9 cellular contexts compared by ENCODE assay signal in the genomic region with DNA sequence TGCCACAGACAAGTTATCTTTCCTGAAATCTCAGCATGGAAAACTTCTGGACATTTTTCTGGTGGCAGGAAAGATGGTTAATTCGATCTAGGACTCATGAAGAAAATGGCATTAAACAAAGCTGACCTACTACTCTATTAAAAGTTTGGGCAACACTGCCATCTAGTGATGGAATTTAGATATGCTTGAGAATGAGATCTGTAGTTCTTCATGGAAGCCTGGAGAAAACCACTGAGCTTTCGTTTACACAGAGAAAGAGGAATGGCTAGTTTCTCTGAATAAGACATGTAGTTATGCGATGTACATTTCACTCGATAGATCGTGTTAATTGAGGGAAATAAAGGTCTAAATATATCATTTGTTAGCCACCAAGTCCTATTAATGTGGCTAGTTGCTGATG. TPM values are rescaled to one million over a fixed set of nuclear protein-coding genes. Genes with fewer than 3 reads are reported as not detected.
A peak's percentile ranks its signal among the peaks of the same experiment; 100 is the strongest.
DNase-seq lines count a peak whose midpoint lies in the region; ATAC-seq, FAIRE-seq and TF ChIP-seq lines count a peak whose summit lies in the region.
"Had no signal": no experiment of that assay in that cellular context is flagged by ENCODE, and none has a peak within 500 bp of the region (broad histone marks: within the 10 kb centered on the region; RNA-seq: fewer than 3 reads in every experiment).

No MANE protein-coding gene starts in this region.

- H3K4me2 ChIP-seq in K562 (ENCODE audit: insufficient read depth, low read length) = no peak overlapping the region

- CTCF ChIA-PET in K562 (lab: Yijun Ruan, JAX; ENCODE audit: low intra/inter-chr PET ratio) = interaction anchor here (1.3 kb wide), 1 partner anchor 397 kb away, joined by 9 read pairs; no protein-coding TSS in a partner anchor

- no peak for TF ChIP-seq EP300 in K562 (IDR thresholded peaks at IDR 0.05; ENCODE audit: low read length)

- WGBS in K562 (ENCODE audit: insufficient coverage, low coverage, missing lambda C conversion rate) = 0% methylated on average over 5 of the region's 5 CpGs
- WGBS in testis, 2 donors = 7 to 17% methylated on average over 5 of the region's 5 CpGs

- no peaks in the 10 kb centered on the region for H3K27me3 ChIP-seq in K562 (ENCODE audit: control insufficient read depth in 2 of 2, insufficient read depth in 2 of 2, low read length in 2 of 2)
- no peaks in the 10 kb centered on the region for H3K27me3 ChIP-seq in testis

- H3K9ac ChIP-seq in K562 (ENCODE audit: insufficient read depth in 1 of 2, low read depth in 2 of 2, low read length in 2 of 2) = no peak overlapping the region

- H4K20me1 ChIP-seq in K562 (replicated peaks; ENCODE audit: control insufficient read depth, insufficient read depth, low read length) = no peaks in the 10 kb centered on the region

- H3K79me2 ChIP-seq in K562 (ENCODE audit: control insufficient read depth, insufficient read depth, low read length) = no peaks in the 10 kb centered on the region

- H3K9me1 ChIP-seq in K562 (ENCODE audit: control insufficient read depth, insufficient read depth, low read length) = no peaks in the 10 kb centered on the region

- TF ChIP-seq POLR2A in K562 (conservative IDR thresholded peaks at IDR 0.05) (no peak), testis (IDR thresholded peaks at IDR 0.05) (no peak)

- H3K4me1 ChIP-seq in K562 (replicated peaks in 1 of 2; ENCODE audit: control insufficient read depth in 2 of 2, insufficient read depth in 2 of 2, low read length in 2 of 2) = no peaks in the 10 kb centered on the region; a peak in 1 of 5 replicates
- H3K4me1 ChIP-seq in testis = no peaks in the 10 kb centered on the region

- H3K27ac ChIP-seq in K562 (ENCODE audit: extremely low read depth, low read depth, low read length) (no peak overlapping the region), testis (no peak overlapping the region)

- no peak overlapping the region for H2AFZ ChIP-seq in K562 (ENCODE audit: low read depth, low read length)

- ATAC-seq in GM18909 (IDR thresholded peaks at IDR 0.05; ENCODE audit: poor library complexity, unreplicated experiment) (peak; percentile 69), HG03196 (IDR thresholded peaks at IDR 0.05; ENCODE audit: unreplicated experiment) (peak; percentile 82), K562 (peak; percentile 91)

- in situ Hi-C loops in K562 (cut with MboI) = no loop called here

- TF ChIP-seq CTCF in D721Med (IDR thresholded peaks at IDR 0.05; ENCODE audit: insufficient read depth, missing control alignments) = peak; percentile 45
- peak; percentile 29 to 63 (median 46); a peak in 4 of 6 replicates for TF ChIP-seq CTCF in K562 (IDR thresholded peaks at IDR 0.05 in 2 of 3, conservative IDR thresholded peaks at IDR 0.05 in 1 of 3; ENCODE audit: insufficient read depth in 2 of 3, low read depth in 1 of 3, low read length in 3 of 3)
- peak; percentile 29 to 57 (median 45) for TF ChIP-seq CTCF in testis (IDR thresholded peaks at IDR 0.05)

- no peaks in the 10 kb centered on the region for H3K9me3 ChIP-seq in K562 (replicated peaks; ENCODE audit: control insufficient read depth, insufficient read depth, low read depth, low read length)
- no peaks in the 10 kb centered on the region for H3K9me3 ChIP-seq in testis

- FAIRE-seq in D721Med (lab: Jason Lieb, UNC) (peak; percentile 35), K562 (lab: Jason Lieb, UNC) (peak; percentile 87)

- H3K36me3 ChIP-seq in K562 (ENCODE audit: control insufficient read depth, insufficient read depth, low read length) (no peaks in the 10 kb centered on the region), testis (ENCODE audit: low read depth, missing control alignments) (no peaks in the 10 kb centered on the region)

- POLR2A ChIA-PET in K562 (lab: Yijun Ruan, JAX) = interaction anchor here (0.7 kb wide), 1 partner anchor 442 kb away, joined by 3 read pairs; no protein-coding TSS in a partner anchor

- intact Hi-C loops in K562 (cut with micrococcal nuclease) = loop anchor here (1.0 to 10.0 kb wide), 3 partner anchors 183 to 693 kb away; no protein-coding TSS in a partner anchor
- intact Hi-C loops in testis (cut with DNase I; ENCODE audit: low total_unique reads) = loop anchor here (10.0 kb wide), 1 partner anchor 393 kb away; no protein-coding TSS in a partner anchor

- DNase-seq in D721Med (ENCODE audit: insufficient read length, low spot score) (peak; percentile 9), NCI-H345 treated with DMSO at 0.1 percent for 48 hours (lab: John Stamatoyannopoulos, UW; ENCODE audit: unreplicated experiment) (peak; percentile 52), K562 (ENCODE audit: extremely low read depth in 1 of 4, low spot score in 3 of 4) (peak; percentile 36 to 67 (median 47)), iris pigment epithelial cell (ENCODE audit: low read depth) (peak; percentile 59), testis (no peak), islet precursor cell (no peak)
- DNase-seq: activated B cell treated with CpG ODN at 0.5 μM for 24 hours had no signal

- no peak overlapping the region for H3K4me3 ChIP-seq in K562
- H3K4me3 ChIP-seq in testis = no peak overlapping the region

- BruUV-seq in K562 (replicated peaks; lab: Mats Ljungman, UMichigan) = no TSS peak

- TF ChIP-seq RAD21 in K562 (CRISPR knock-in tag; conservative IDR thresholded peaks at IDR 0.05 in 1 of 2, IDR thresholded peaks at IDR 0.05 in 1 of 2) = peak; percentile 44 to 64

TF ChIP-seq in K562, 482 proteins besides CTCF, POLR2A, EP300 and RAD21:
- TF ChIP-seq, protein P1, sequence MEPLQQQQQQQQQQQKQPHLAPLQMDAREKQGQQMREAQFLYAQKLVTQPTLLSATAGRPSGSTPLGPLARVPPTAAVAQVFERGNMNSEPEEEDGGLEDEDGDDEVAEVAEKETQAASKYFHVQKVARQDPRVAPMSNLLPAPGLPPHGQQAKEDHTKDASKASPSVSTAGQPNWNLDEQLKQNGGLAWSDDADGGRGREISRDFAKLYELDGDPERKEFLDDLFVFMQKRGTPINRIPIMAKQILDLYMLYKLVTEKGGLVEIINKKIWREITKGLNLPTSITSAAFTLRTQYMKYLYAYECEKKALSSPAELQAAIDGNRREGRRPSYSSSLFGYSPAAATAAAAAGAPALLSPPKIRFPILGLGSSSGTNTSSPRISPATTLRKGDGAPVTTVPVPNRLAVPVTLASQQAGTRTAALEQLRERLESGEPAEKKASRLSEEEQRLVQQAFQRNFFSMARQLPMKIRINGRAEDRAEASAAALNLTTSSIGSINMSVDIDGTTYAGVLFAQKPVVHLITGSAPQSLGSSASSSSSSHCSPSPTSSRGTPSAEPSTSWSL (CRISPR knock-in tag; IDR thresholded peaks at IDR 0.05; ENCODE audit: borderline replicate concordance) = no peak
- TF ChIP-seq SMC3 (conservative IDR thresholded peaks at IDR 0.05; ENCODE audit: insufficient read depth, low read depth, low read length) = peak; percentile 34; the same call in 1 of the 2 replicates
- TF ChIP-seq, protein P2, sequence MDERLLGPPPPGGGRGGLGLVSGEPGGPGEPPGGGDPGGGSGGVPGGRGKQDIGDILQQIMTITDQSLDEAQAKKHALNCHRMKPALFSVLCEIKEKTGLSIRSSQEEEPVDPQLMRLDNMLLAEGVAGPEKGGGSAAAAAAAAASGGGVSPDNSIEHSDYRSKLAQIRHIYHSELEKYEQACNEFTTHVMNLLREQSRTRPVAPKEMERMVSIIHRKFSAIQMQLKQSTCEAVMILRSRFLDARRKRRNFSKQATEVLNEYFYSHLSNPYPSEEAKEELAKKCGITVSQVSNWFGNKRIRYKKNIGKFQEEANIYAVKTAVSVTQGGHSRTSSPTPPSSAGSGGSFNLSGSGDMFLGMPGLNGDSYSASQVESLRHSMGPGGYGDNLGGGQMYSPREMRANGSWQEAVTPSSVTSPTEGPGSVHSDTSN (CRISPR knock-in tag; IDR thresholded peaks at IDR 0.05; ENCODE audit: low read depth) = no peak
- TF ChIP-seq, protein P2 (tag; conservative IDR thresholded peaks at IDR 0.05; ENCODE audit: low read depth) = no peak

RNA-seq across cellular contexts. Expression of a gene that starts 51.7 kb away (rescaled TPM):
- not detected in 2 replicates for total RNA-seq in K562 (2011; cell fraction: chromatin; rRNA removed; ENCODE audit: low replicate concordance)
- total RNA-seq in K562 (2011; cell fraction: nucleolus; rRNA removed) = not detected in 2 replicates
- not detected in 2 replicates for total RNA-seq in K562 (2011; cell fraction: nucleoplasm; rRNA removed)
- total RNA-seq in K562 (2014; rRNA removed) (not detected in 2 replicates), K562 (2014; rRNA removed; fragmentation: Illumina TruSeq; extraction: Trizol) (not detected in 2 replicates), K562 (2015; rRNA removed; fragmentation: Illumina TruSeq; extraction: Trizol) (not detected in 2 replicates), K562 (2021) (not detected in 2 replicates), testis (1 to 10 TPM; 3.4 to 8.4 TPM)
- polyA plus RNA-seq in K562 (2011; rRNA removed) (not detected in 2 replicates), K562 (2014; fragmentation: Illumina TruSeq; extraction: Trizol) (not detected in 2 replicates), K562 (2014; fragmentation: Nextera tagmentation; extraction: Ambion mirVana) (not detected), K562 (2014; rRNA removed) (not detected in 2 replicates), testis (ENCODE audit: insufficient read depth, low read depth, low replicate concordance) (40.5 TPM)
- not detected in 2 replicates for polyA plus RNA-seq in K562 (2011; cell fraction: cytosol; rRNA removed)
- not detected in 2 replicates for polyA plus RNA-seq in K562 (2011; cell fraction: nucleus; rRNA removed)
- polyA plus RNA-seq in K562 (2012) = not detected in 2 replicates
- polyA minus RNA-seq in K562 (2011; rRNA and poly(A)+ RNA removed) = not detected in 2 replicates
- not detected in 2 replicates for polyA minus RNA-seq in K562 (2011; cell fraction: cytosol; rRNA and poly(A)+ RNA removed)
- polyA minus RNA-seq in K562 (2011; cell fraction: nucleus; rRNA and poly(A)+ RNA removed) = not detected in 2 replicates
- total RNA-seq: activated B cell treated with CpG ODN at 0.5 μM for 24 hours had no signal

Comparison
In these comparisons a context has a peak if more than half of its experiments do, and no peak if none do; other contexts are left out.
1. DNase-seq: peak in D721Med (single experiment), NCI-H345 treated with DMSO at 0.1 percent for 48 hours (single experiment), K562 (4 of 4) and iris pigment epithelial cell (single experiment); none in testis (single experiment) and islet precursor cell (single experiment).
2. RNA of a gene that starts 51.7 kb away (total RNA-seq): 3.4 to 8.4 TPM in testis; not detected in K562; every median in the first group is over 4 times any median in the second.
3. Peak in every context shown above with its lines, with median percentiles within 50 percentile points of each other: CTCF ChIP-seq and ATAC-seq.